In the genomic region with DNA sequence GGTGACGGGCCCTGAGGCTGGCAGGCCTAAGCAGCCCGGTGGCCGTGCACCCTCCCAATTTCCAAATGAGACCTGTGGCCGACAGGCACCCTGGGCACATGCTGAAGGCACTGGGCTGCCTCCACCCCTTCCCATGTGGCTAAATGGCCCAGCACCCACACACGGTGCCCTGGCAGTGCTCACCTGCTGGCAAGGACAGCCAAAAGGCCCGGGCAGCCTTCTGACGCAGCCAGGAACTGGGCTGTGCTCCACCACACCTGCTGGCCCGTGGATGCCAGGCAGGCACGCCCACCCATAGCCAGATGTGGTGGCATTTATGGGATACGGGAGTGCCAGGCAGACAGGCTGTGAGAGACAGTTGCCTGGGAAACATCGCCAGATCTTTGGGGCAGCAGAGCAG, we compare ENCODE assay signal across 9 cellular contexts. TPM values are rescaled to one million over a fixed set of nuclear protein-coding genes. Genes with fewer than 3 reads are reported as not detected.
A peak's percentile ranks its signal among the peaks of the same experiment; 100 is the strongest.
DNase-seq lines count a peak whose midpoint lies in the region; ATAC-seq and TF ChIP-seq lines count a peak whose summit lies in the region.
"Had no signal": no experiment of that assay in that cellular context is flagged by ENCODE, and none has a peak within 500 bp of the region (broad histone marks: within the 10 kb centered on the region; RNA-seq: fewer than 3 reads in every experiment).

No MANE protein-coding gene starts in this region.

- peak overlapping the region; percentile 50; the same call in 1 of the 2 replicates for H2AFZ ChIP-seq in MM.1S (ENCODE audit: low read length)

- 0 out of 2 replicates have a peak, but pooled peaks cover 3% of the 10 kb centered on the region for H3F3A ChIP-seq in MM.1S (ENCODE audit: insufficient read depth, low read length)

- POLR2A ChIA-PET in activated naive CD8-positive, alpha-beta T cell treated with anti-CD3 and anti-CD28 coated beads, Interleukin-2, amount 10 ng/mL, durations not matched to agents 7 days and 5 days (lab: Charles Lee): interaction anchor here (0.7 to 2.2 kb wide), 13 partner anchors 10 to 389 kb away, joined by 3 to 15 read pairs (median 4); partner anchors contain the start of genes MORN1, PEX10, RER1 and TNFRSF14
- POLR2A ChIA-PET in WTC11 (lab: Charles Lee): interaction anchor here (0.5 to 1.2 kb wide), 5 partner anchors 13 to 170 kb away, joined by 3 read pairs; no protein-coding TSS in a partner anchor

- H3K27ac Mint-ChIP-seq in activated naive CD8-positive, alpha-beta T cell treated with anti-CD3 and anti-CD28 coated beads, Interleukin-2, amount 10 ng/mL, durations not matched to agents 7 days and 5 days: peak overlapping the region; percentile 81
- H3K27ac Mint-ChIP-seq in stimulated activated naive CD8-positive, alpha-beta T cell treated with anti-CD3 and anti-CD28 coated beads, Interleukin-15, amount 100 ng/mL, for 72 hours: peak overlapping the region in 1 of 2 donors; percentile 91
- H3K27ac Mint-ChIP-seq in WTC11: no peak overlapping the region

- H3K9me3 Mint-ChIP-seq in activated naive CD8-positive, alpha-beta T cell treated with anti-CD3 and anti-CD28 coated beads, Interleukin-2, amount 10 ng/mL, durations not matched to agents 7 days and 5 days: no peaks in the 10 kb centered on the region
- H3K9me3 Mint-ChIP-seq in stimulated activated naive CD8-positive, alpha-beta T cell treated with anti-CD3 and anti-CD28 coated beads, Interleukin-15, amount 100 ng/mL, for 72 hours: no peaks in the 10 kb centered on the region
- H3K9me3 Mint-ChIP-seq in WTC11: no peaks in the 10 kb centered on the region
- H3K9me3 Mint-ChIP-seq: type B pancreatic cell had no signal

- no peaks in the 10 kb centered on the region for H3K36me3 ChIP-seq in MM.1S (replicated peaks; ENCODE audit: insufficient read depth, low read length)

- H3K4me1 Mint-ChIP-seq in activated naive CD8-positive, alpha-beta T cell treated with anti-CD3 and anti-CD28 coated beads, Interleukin-2, amount 10 ng/mL, durations not matched to agents 7 days and 5 days: peaks cover 12% of the 10 kb centered on the region
- peaks cover 47% of the 10 kb centered on the region for H3K4me1 Mint-ChIP-seq in stimulated activated naive CD8-positive, alpha-beta T cell treated with anti-CD3 and anti-CD28 coated beads, Interleukin-15, amount 100 ng/mL, for 72 hours
- H3K4me1 Mint-ChIP-seq in WTC11: peaks cover 7% of the 10 kb centered on the region

- H3K4me3 Mint-ChIP-seq in activated naive CD8-positive, alpha-beta T cell treated with anti-CD3 and anti-CD28 coated beads, Interleukin-2, amount 10 ng/mL, durations not matched to agents 7 days and 5 days: peak overlapping the region; percentile 81
- H3K4me3 Mint-ChIP-seq in stimulated activated naive CD8-positive, alpha-beta T cell treated with anti-CD3 and anti-CD28 coated beads, Interleukin-15, amount 100 ng/mL, for 72 hours: peak overlapping the region; percentile 96
- no peak overlapping the region for H3K4me3 Mint-ChIP-seq in WTC11

- CTCF ChIA-PET in WTC11 (lab: Charles Lee): interaction anchor here (0.5 to 2.5 kb wide), 20 partner anchors 9 to 445 kb away, joined by 3 to 60 read pairs (median 5); partner anchors contain the start of genes MORN1, PANK4 and RER1

- H3K9me3 ChIP-seq in MM.1S (replicated peaks; ENCODE audit: insufficient read depth, low read length): no peaks in the 10 kb centered on the region

- H3K4me2 ChIP-seq in MM.1S (ENCODE audit: low read depth, low read length): peak overlapping the region; percentile 69; the same call in 1 of the 2 replicates

- no peak overlapping the region for H3K4me3 ChIP-seq in MM.1S (ENCODE audit: low read length)

- H3K9me2 ChIP-seq in MM.1S (replicated peaks; ENCODE audit: insufficient read depth, low read length): no peaks in the 10 kb centered on the region

- no peaks in the 10 kb centered on the region for H3K79me2 ChIP-seq in MM.1S (ENCODE audit: low read length)

- no peak for ATAC-seq in activated naive CD8-positive, alpha-beta T cell treated with anti-CD3 and anti-CD28 coated beads, Interleukin-2, amount 10 ng/mL, durations not matched to agents 7 days and 5 days (ENCODE audit: low read depth)
- ATAC-seq in stimulated activated naive CD8-positive, alpha-beta T cell treated with anti-CD3 and anti-CD28 coated beads, Interleukin-15, amount 100 ng/mL, for 72 hours: no peak
- no peak for ATAC-seq in WTC11

- H3K27me3 ChIP-seq in MM.1S (replicated peaks; ENCODE audit: insufficient read depth, low read length): peaks cover 36% of the 10 kb centered on the region
- H3K27me3 ChIP-seq in layer of hippocampus (ENCODE audit: control insufficient read depth, insufficient read depth, low read length): no peaks in the 10 kb centered on the region

- H3K36me3 Mint-ChIP-seq in activated naive CD8-positive, alpha-beta T cell treated with anti-CD3 and anti-CD28 coated beads, Interleukin-2, amount 10 ng/mL, durations not matched to agents 7 days and 5 days: no peaks in the 10 kb centered on the region
- H3K36me3 Mint-ChIP-seq in WTC11: no peaks in the 10 kb centered on the region
- H3K36me3 Mint-ChIP-seq: type B pancreatic cell had no signal

- no peak for DNase-seq in MM.1S
- DNase-seq in activated naive CD8-positive, alpha-beta T cell treated with anti-CD3 and anti-CD28 coated beads, Interleukin-2, amount 10 ng/mL, durations not matched to agents 7 days and 5 days: no peak
- DNase-seq in stimulated activated naive CD8-positive, alpha-beta T cell treated with anti-CD3 and anti-CD28 coated beads, Interleukin-15, amount 100 ng/mL, for 72 hours: no peak
- no peak for DNase-seq in WTC11 (ENCODE audit: low spot score)
- DNase-seq in HuH-7.5 (ENCODE audit: low spot score): no peak
- DNase-seq in iPS-NIHi11 (ENCODE audit: low spot score): no peak
- no peak for DNase-seq in stimulated activated CD4-positive, alpha-beta T cell treated with anti-CD3 and anti-CD28 coated beads, Interleukin-2, amount 100 ng/mL, for 48 hours

- H3K27ac ChIP-seq in MM.1S (ENCODE audit: low read length) (no peak overlapping the region), layer of hippocampus (ENCODE audit: low read depth, low read length) (peak overlapping the region; percentile 73)

- H3K9ac ChIP-seq in MM.1S (ENCODE audit: low read length): no peak overlapping the region

- TF ChIP-seq CTCF in MM.1S (IDR thresholded peaks at IDR 0.05; ENCODE audit: low read length) (no peak), WTC11 (IDR thresholded peaks at IDR 0.05) (no peak)

- no peaks in the 10 kb centered on the region for H4K20me1 ChIP-seq in MM.1S (ENCODE audit: insufficient read depth, low read length)

- no peaks in the 10 kb centered on the region; the same call in 1 of the 2 replicates for H3K4me1 ChIP-seq in MM.1S (ENCODE audit: low read length)

- no peaks in the 10 kb centered on the region for H3K27me3 Mint-ChIP-seq in activated naive CD8-positive, alpha-beta T cell treated with anti-CD3 and anti-CD28 coated beads, Interleukin-2, amount 10 ng/mL, durations not matched to agents 7 days and 5 days
- H3K27me3 Mint-ChIP-seq in stimulated activated naive CD8-positive, alpha-beta T cell treated with anti-CD3 and anti-CD28 coated beads, Interleukin-15, amount 100 ng/mL, for 72 hours: no peaks in the 10 kb centered on the region
- no peaks in the 10 kb centered on the region; the same call in 1 of the 2 replicates for H3K27me3 Mint-ChIP-seq in WTC11 (ENCODE audit: low read depth)
- H3K27me3 Mint-ChIP-seq: type B pancreatic cell had no signal

TF ChIP-seq in WTC11, 78 proteins besides CTCF, POLR2A, EP300 and RAD21 (continues in another document):
- no peak for TF ChIP-seq SP1 (CRISPR knock-in tag; conservative IDR thresholded peaks at IDR 0.05)
- TF ChIP-seq ZNF121 (CRISPR knock-in tag; IDR thresholded peaks at IDR 0.05): no peak
- TF ChIP-seq OVOL2 (CRISPR knock-in tag; IDR thresholded peaks at IDR 0.05; ENCODE audit: borderline replicate concordance): no peak
- TF ChIP-seq, protein P1, sequence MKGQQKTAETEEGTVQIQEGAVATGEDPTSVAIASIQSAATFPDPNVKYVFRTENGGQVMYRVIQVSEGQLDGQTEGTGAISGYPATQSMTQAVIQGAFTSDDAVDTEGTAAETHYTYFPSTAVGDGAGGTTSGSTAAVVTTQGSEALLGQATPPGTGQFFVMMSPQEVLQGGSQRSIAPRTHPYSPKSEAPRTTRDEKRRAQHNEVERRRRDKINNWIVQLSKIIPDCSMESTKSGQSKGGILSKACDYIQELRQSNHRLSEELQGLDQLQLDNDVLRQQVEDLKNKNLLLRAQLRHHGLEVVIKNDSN (CRISPR knock-in tag; IDR thresholded peaks at IDR 0.05): no peak
- TF ChIP-seq SOX15 (CRISPR knock-in tag; IDR thresholded peaks at IDR 0.05): no peak
- no peak for TF ChIP-seq KAT7 (CRISPR knock-in tag; IDR thresholded peaks at IDR 0.05; ENCODE audit: borderline replicate concordance)
- no peak for TF ChIP-seq IRF2 (CRISPR knock-in tag; IDR thresholded peaks at IDR 0.05; ENCODE audit: borderline replicate concordance, low read depth)
- no peak for TF ChIP-seq USF2 (CRISPR knock-in tag; IDR thresholded peaks at IDR 0.05)
- no peak for TF ChIP-seq CREM (CRISPR knock-in tag; IDR thresholded peaks at IDR 0.05)
- no peak for TF ChIP-seq MYBL2 (CRISPR knock-in tag; IDR thresholded peaks at IDR 0.05)
- TF ChIP-seq, protein P2, sequence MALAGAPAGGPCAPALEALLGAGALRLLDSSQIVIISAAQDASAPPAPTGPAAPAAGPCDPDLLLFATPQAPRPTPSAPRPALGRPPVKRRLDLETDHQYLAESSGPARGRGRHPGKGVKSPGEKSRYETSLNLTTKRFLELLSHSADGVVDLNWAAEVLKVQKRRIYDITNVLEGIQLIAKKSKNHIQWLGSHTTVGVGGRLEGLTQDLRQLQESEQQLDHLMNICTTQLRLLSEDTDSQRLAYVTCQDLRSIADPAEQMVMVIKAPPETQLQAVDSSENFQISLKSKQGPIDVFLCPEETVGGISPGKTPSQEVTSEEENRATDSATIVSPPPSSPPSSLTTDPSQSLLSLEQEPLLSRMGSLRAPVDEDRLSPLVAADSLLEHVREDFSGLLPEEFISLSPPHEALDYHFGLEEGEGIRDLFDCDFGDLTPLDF (CRISPR knock-in tag; IDR thresholded peaks at IDR 0.05): no peak
- TF ChIP-seq RORB (CRISPR knock-in tag; IDR thresholded peaks at IDR 0.05): no peak

RNA-seq across cellular contexts. Expression of gene FAAP20, which starts 4.0 kb away (rescaled TPM):
- total RNA-seq in activated naive CD8-positive, alpha-beta T cell treated with anti-CD3 and anti-CD28 coated beads, Interleukin-2, amount 10 ng/mL, durations not matched to agents 7 days and 5 days: 10 to 100 TPM; 59.0 to 61.0 TPM
- 133 to 151 TPM (median 150 TPM) in 3 replicates for total RNA-seq in WTC11 (2021)

RNA-seq across cellular contexts. Expression of gene SKI, which starts 29.5 kb away (rescaled TPM):
- 10 to 100 TPM; 59.3 to 71.6 TPM for total RNA-seq in activated naive CD8-positive, alpha-beta T cell treated with anti-CD3 and anti-CD28 coated beads, Interleukin-2, amount 10 ng/mL, durations not matched to agents 7 days and 5 days
- 75.5 to 88.6 TPM (median 75.6 TPM) in 3 replicates for total RNA-seq in WTC11 (2021)
